In genomic region chrX:103864886-103865534, GRCh38 we compare ENCODE assay signal across 25 cellular contexts. TPM values are rescaled to one million over a fixed set of nuclear protein-coding genes. Genes with fewer than 3 reads are reported as not detected.
DNase-seq lines count a peak whose midpoint lies in the region; ATAC-seq and TF ChIP-seq lines count a peak whose summit lies in the region.
"Had no signal": no experiment of that assay in that cellular context is flagged by ENCODE, and none has a peak within 500 bp of the region (broad histone marks: within the 10 kb centered on the region; RNA-seq: fewer than 3 reads in every experiment).

No MANE protein-coding gene starts in this region.

- POLR2A ChIA-PET in PC-9 (lab: Charles Lee; ENCODE audit: unreplicated experiment): no interaction called here

- BruUV-seq in PC-9 (replicated peaks; lab: Mats Ljungman, UMichigan): no TSS peak

- H3K4me1 Mint-ChIP-seq in progenitor cell of endocrine pancreas (ENCODE audit: low read depth): peaks cover 4% of the 10 kb centered on the region
- H3K4me1 Mint-ChIP-seq: activated B cell treated with CpG ODN at 0.5 μM for 24 hours; CD4-positive, CD25-positive, alpha-beta regulatory T cell; GM23338; mesothelial cell of epicardium; stimulated activated naive CD8-positive, alpha-beta T cell treated with anti-CD3 and anti-CD28 coated beads, Interleukin-15, amount 100 ng/mL, for 72 hours had no signal

- H3K27me3 ChIP-seq in GM23248 (replicated peaks; ENCODE audit: insufficient read depth) (no peaks in the 10 kb centered on the region), hepatocyte (no peaks in the 10 kb centered on the region), PC-9 (ENCODE audit: insufficient read depth, low read depth) (peaks cover 6% of the 10 kb centered on the region; the same call in 1 of the 2 replicates)

- H3K36me3 ChIP-seq in GM23248 (ENCODE audit: low read depth): no peaks in the 10 kb centered on the region
- no peaks in the 10 kb centered on the region for H3K36me3 ChIP-seq in hepatocyte (replicated peaks; ENCODE audit: insufficient read depth, low read depth)
- no peaks in the 10 kb centered on the region for H3K36me3 ChIP-seq in PC-9 (ENCODE audit: low read depth)
- H3K36me3 ChIP-seq: tibial nerve had no signal

- H3K79me2 ChIP-seq in GM23248 (ENCODE audit: insufficient read depth) (no peaks in the 10 kb centered on the region), hepatocyte (no peaks in the 10 kb centered on the region), PC-9 (ENCODE audit: low read depth) (no peaks in the 10 kb centered on the region)

- no peaks in the 10 kb centered on the region for H3F3A ChIP-seq in GM23248 (ENCODE audit: insufficient read depth)
- H3F3A ChIP-seq in PC-9 (ENCODE audit: insufficient read depth, low read depth): no peaks in the 10 kb centered on the region

- no peaks in the 10 kb centered on the region for H3K9me3 ChIP-seq in GM23248 (ENCODE audit: low read depth)
- H3K9me3 ChIP-seq in hepatocyte (ENCODE audit: low read depth): no peaks in the 10 kb centered on the region
- no peaks in the 10 kb centered on the region for H3K9me3 ChIP-seq in PC-9 (ENCODE audit: insufficient read depth, low read depth)
- H3K9me3 ChIP-seq: tibial nerve had no signal

- H3K4me3 ChIP-seq in GM23248 (no peak overlapping the region), cardiac fibroblast (replicated peaks in 1 of 2; ENCODE audit: low read depth in 2 of 2, low read length in 2 of 2) (no peak overlapping the region), hepatocyte (no peak overlapping the region), PC-9 (no peak overlapping the region)
- H3K4me3 ChIP-seq: GM23338, tibial nerve had no signal

- H3K36me3 Mint-ChIP-seq in progenitor cell of endocrine pancreas (ENCODE audit: insufficient read depth): peaks cover 2% of the 10 kb centered on the region
- H3K36me3 Mint-ChIP-seq: CD4-positive, CD25-positive, alpha-beta regulatory T cell; mesothelial cell of epicardium; natural killer cell treated with Interleukin-12 subunit alpha and Interleukin-12 subunit beta and Interleukin-15 and Interleukin-18, amount 100 ng/mL, for 72 hours had no signal

- no peak overlapping the region for H3K9ac ChIP-seq in GM23248

- H3K27ac ChIP-seq in GM23248: no peak overlapping the region
- H3K27ac ChIP-seq in hepatocyte: peak overlapping the region; percentile 14
- no peak overlapping the region for H3K27ac ChIP-seq in PC-9
- H3K27ac ChIP-seq: tibial nerve had no signal

- TF ChIP-seq CTCF in cardiac fibroblast (IDR thresholded peaks at IDR 0.05; ENCODE audit: low read depth, low read length) (no peak), hepatocyte (IDR thresholded peaks at IDR 0.05; ENCODE audit: poor library complexity) (no peak), progenitor cell of endocrine pancreas (IDR thresholded peaks at IDR 0.05; ENCODE audit: unreplicated experiment) (no peak), PC-9 (conservative IDR thresholded peaks at IDR 0.05) (no peak)

- 51 to 56% methylated on average over 5 of the region's 5 CpGs for WGBS in GM23248 (ENCODE audit: low coverage in 1 of 2, low lambda C conversion rate in 2 of 2, missing lambda C conversion rate in 2 of 2), 2 experiments
- WGBS in hepatocyte (ENCODE audit: low lambda C conversion rate, missing lambda C conversion rate): 52% methylated on average over 5 of the region's 5 CpGs

- no peaks in the 10 kb centered on the region for H3K27me3 Mint-ChIP-seq in progenitor cell of endocrine pancreas
- H3K27me3 Mint-ChIP-seq: activated B cell treated with CpG ODN at 0.5 μM for 24 hours; stimulated activated naive CD8-positive, alpha-beta T cell treated with anti-CD3 and anti-CD28 coated beads, Interleukin-15, amount 100 ng/mL, for 72 hours had no signal

- peak overlapping the region; percentile 49 for H3K27ac Mint-ChIP-seq in progenitor cell of endocrine pancreas
- H3K27ac Mint-ChIP-seq: activated B cell treated with CpG ODN at 0.5 μM for 24 hours; CD4-positive, CD25-positive, alpha-beta regulatory T cell; dendritic cell treated with granulocyte-macrophage colony-stimulating factor and Interleukin-4, amounts not matched to agents 40 ng/mL and 50 ng/mL, for 4 days; GM23338; mesothelial cell of epicardium; natural killer cell treated with Interleukin-12 subunit alpha and Interleukin-12 subunit beta and Interleukin-15 and Interleukin-18, amount 100 ng/mL, for 72 hours; stimulated activated naive CD8-positive, alpha-beta T cell treated with anti-CD3 and anti-CD28 coated beads, Interleukin-15, amount 100 ng/mL, for 72 hours had no signal

- intact Hi-C loops in PC-9 (cut with micrococcal nuclease; ENCODE audit: unreplicated experiment): no loop called here

- H4K20me1 ChIP-seq in GM23248 (ENCODE audit: insufficient read depth) (no peaks in the 10 kb centered on the region), hepatocyte (ENCODE audit: insufficient read depth, poor library complexity, severe bottlenecking) (no peaks in the 10 kb centered on the region), PC-9 (ENCODE audit: insufficient read depth) (no peaks in the 10 kb centered on the region)

- no peaks in the 10 kb centered on the region for H3K9me2 ChIP-seq in GM23248 (ENCODE audit: insufficient read depth)
- no peaks in the 10 kb centered on the region for H3K9me2 ChIP-seq in hepatocyte (replicated peaks; ENCODE audit: insufficient read depth)
- no peaks in the 10 kb centered on the region for H3K9me2 ChIP-seq in PC-9 (ENCODE audit: insufficient read depth)

- CTCF ChIA-PET in PC-9 (lab: Charles Lee): no interaction called here

- peaks cover 9% of the 10 kb centered on the region for H3K9me3 Mint-ChIP-seq in progenitor cell of endocrine pancreas (ENCODE audit: low read depth)
- H3K9me3 Mint-ChIP-seq: activated B cell treated with CpG ODN at 0.5 μM for 24 hours; dendritic cell treated with granulocyte-macrophage colony-stimulating factor and Interleukin-4, amounts not matched to agents 40 ng/mL and 50 ng/mL, for 4 days; GM23338; natural killer cell treated with Interleukin-12 subunit alpha and Interleukin-12 subunit beta and Interleukin-15 and Interleukin-18, amount 100 ng/mL, for 72 hours; stimulated activated naive CD8-positive, alpha-beta T cell treated with anti-CD3 and anti-CD28 coated beads, Interleukin-15, amount 100 ng/mL, for 72 hours had no signal

- no peak for ATAC-seq in GM21390 (IDR thresholded peaks at IDR 0.05; ENCODE audit: unreplicated experiment)
- ATAC-seq: GM23338; natural killer cell treated with Interleukin-12 subunit alpha and Interleukin-12 subunit beta and Interleukin-15 and Interleukin-18, amount 100 ng/mL, for 72 hours; stimulated activated naive CD8-positive, alpha-beta T cell treated with anti-CD3 and anti-CD28 coated beads, Interleukin-15, amount 100 ng/mL, for 72 hours had no signal

- no peak overlapping the region for H3K4me3 Mint-ChIP-seq in progenitor cell of endocrine pancreas (ENCODE audit: low read depth)
- H3K4me3 Mint-ChIP-seq: activated B cell treated with CpG ODN at 0.5 μM for 24 hours; CD4-positive, CD25-positive, alpha-beta regulatory T cell; dendritic cell treated with granulocyte-macrophage colony-stimulating factor and Interleukin-4, amounts not matched to agents 40 ng/mL and 50 ng/mL, for 4 days; GM23338; mesothelial cell of epicardium; natural killer cell treated with Interleukin-12 subunit alpha and Interleukin-12 subunit beta and Interleukin-15 and Interleukin-18, amount 100 ng/mL, for 72 hours; stimulated activated naive CD8-positive, alpha-beta T cell treated with anti-CD3 and anti-CD28 coated beads, Interleukin-15, amount 100 ng/mL, for 72 hours had no signal

- in situ Hi-C loops in GM23248 (cut with MboI): no loop called here

- peak; percentile 13 for DNase-seq in GM23248
- peak; percentile 30 to 46 for DNase-seq in cardiac fibroblast (ENCODE audit: low read depth in 2 of 2)
- DNase-seq in hepatocyte (ENCODE audit: low spot score): no peak
- no peak for DNase-seq in progenitor cell of endocrine pancreas (ENCODE audit: low spot score, unreplicated experiment)
- no peak for DNase-seq in NCI-H128 (lab: John Stamatoyannopoulos, UW; ENCODE audit: unreplicated experiment)
- no peak for DNase-seq in activated CD8-positive, alpha-beta memory T cell treated with anti-CD3 and anti-CD28 coated beads, Interleukin-2, amount 50 U/mL, for 48 hours
- DNase-seq in PC-9: no peak
- DNase-seq: activated B cell treated with CpG ODN at 0.5 μM for 24 hours; activated CD4-positive, alpha-beta T cell treated with anti-CD3 and anti-CD28 coated beads, Interleukin-2, amount 50 U/mL, for 4 hours; activated effector memory CD4-positive, alpha-beta T cell treated with anti-CD3 and anti-CD28 coated beads, Interleukin-2, amount 50 U/mL, for 16 hours; CD4-positive, CD25-positive, alpha-beta regulatory T cell; DMS 273 treated with DMSO at 0.1 percent for 48 hours; KG1; NCI-H1436; NCI-H446 treated with DMSO at 0.1 percent for 48 hours; posterior cingulate gyrus; SHP77 treated with DMSO at 0.1 percent for 48 hours; stimulated activated naive CD8-positive, alpha-beta T cell treated with anti-CD3 and anti-CD28 coated beads, Interleukin-15, amount 100 ng/mL, for 72 hours; T1000 had no signal

- no peak overlapping the region for H3K4me2 ChIP-seq in GM23248 (ENCODE audit: unreplicated experiment)
- peak overlapping the region; percentile 44 for H3K4me2 ChIP-seq in hepatocyte
- H3K4me2 ChIP-seq in PC-9: no peak overlapping the region
- H3K4me2 ChIP-seq: GM23338 had no signal

- no peak overlapping the region for H2AFZ ChIP-seq in GM23248
- H2AFZ ChIP-seq in hepatocyte: no peak overlapping the region
- no peak overlapping the region for H2AFZ ChIP-seq in PC-9
- H2AFZ ChIP-seq: GM23338 had no signal

- H3K4me1 ChIP-seq in GM23248 (ENCODE audit: insufficient read depth): no peaks in the 10 kb centered on the region
- H3K4me1 ChIP-seq in hepatocyte (ENCODE audit: insufficient read depth): peaks cover 3% of the 10 kb centered on the region
- H3K4me1 ChIP-seq in PC-9 (replicated peaks; ENCODE audit: insufficient read depth): no peaks in the 10 kb centered on the region
- H3K4me1 ChIP-seq: tibial nerve had no signal

RNA-seq across cellular contexts. Expression of gene RAB9B, which starts 33.0 kb away (rescaled TPM):
- total RNA-seq in GM23248 (2014; rRNA removed; shearing (Covaris generic)): 0.89 and 1.5 TPM in 2 replicates
- polyA plus RNA-seq in GM23248 (2016; fragmentation: Nextera tagmentation; extraction: Ambion mirVana): 0.80 and 0.81 TPM in 2 replicates
- total RNA-seq in hepatocyte: 2.4 and 3.6 TPM in 2 replicates
- 1.6 and 2.2 TPM in 2 replicates for polyA plus RNA-seq in hepatocyte
- total RNA-seq in progenitor cell of endocrine pancreas: 2.4 and 2.8 TPM in 2 replicates
- not detected in 2 replicates for total RNA-seq in PC-9 (2021)

Comparison
In these comparisons a context has a peak if more than half of its experiments do, and no peak if none do; other contexts are left out.
1. DNase-seq: peak in GM23248 (single experiment) and cardiac fibroblast (2 of 2); none in hepatocyte (single experiment), progenitor cell of endocrine pancreas (single experiment), NCI-H128 (single experiment), activated CD8-positive, alpha-beta memory T cell treated with anti-CD3 and anti-CD28 coated beads, Interleukin-2, amount 50 U/mL, for 48 hours (single experiment) and PC-9 (0 of 2).